In the genomic region with DNA sequence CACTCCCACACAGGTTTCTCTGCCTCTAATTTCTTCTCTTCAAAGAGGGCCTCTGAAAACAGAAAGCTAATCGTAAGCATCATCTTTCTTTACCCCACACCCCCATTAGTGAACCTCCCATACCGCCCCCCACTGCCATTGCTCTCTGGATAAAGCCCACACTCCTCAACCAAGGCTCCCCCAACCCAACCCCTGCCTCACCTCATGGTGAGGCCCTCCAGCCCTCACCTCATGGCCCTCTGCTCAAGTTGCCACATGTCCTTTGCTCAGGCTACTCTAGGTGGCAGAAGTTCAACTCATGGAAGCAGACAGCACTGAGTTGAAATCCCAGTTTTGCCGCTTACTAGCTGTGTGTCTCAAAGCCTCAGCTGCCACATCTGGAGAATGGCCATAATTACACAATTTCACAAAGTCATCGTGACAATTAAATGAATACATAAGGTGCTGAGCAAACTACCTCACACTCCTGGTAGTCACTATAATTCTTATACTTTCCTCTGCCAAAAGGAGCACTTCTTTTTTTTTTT, we compare ENCODE assay signal across 1 cellular context.
TF ChIP-seq lines count a peak whose summit lies in the region.

No MANE protein-coding gene starts in this region.

TF ChIP-seq in GM12878, 131 proteins besides CTCF, POLR2A, EP300 and RAD21:
- TF ChIP-seq MXI1 (IDR thresholded peaks at IDR 0.05; ENCODE audit: low read depth, low read length) (no peak), PAX5 (IDR thresholded peaks at IDR 0.05; ENCODE audit: borderline replicate concordance, low read depth, low read length) (no peak)
